ENCODE assay signal across 1 cellular context in the genomic region with DNA sequence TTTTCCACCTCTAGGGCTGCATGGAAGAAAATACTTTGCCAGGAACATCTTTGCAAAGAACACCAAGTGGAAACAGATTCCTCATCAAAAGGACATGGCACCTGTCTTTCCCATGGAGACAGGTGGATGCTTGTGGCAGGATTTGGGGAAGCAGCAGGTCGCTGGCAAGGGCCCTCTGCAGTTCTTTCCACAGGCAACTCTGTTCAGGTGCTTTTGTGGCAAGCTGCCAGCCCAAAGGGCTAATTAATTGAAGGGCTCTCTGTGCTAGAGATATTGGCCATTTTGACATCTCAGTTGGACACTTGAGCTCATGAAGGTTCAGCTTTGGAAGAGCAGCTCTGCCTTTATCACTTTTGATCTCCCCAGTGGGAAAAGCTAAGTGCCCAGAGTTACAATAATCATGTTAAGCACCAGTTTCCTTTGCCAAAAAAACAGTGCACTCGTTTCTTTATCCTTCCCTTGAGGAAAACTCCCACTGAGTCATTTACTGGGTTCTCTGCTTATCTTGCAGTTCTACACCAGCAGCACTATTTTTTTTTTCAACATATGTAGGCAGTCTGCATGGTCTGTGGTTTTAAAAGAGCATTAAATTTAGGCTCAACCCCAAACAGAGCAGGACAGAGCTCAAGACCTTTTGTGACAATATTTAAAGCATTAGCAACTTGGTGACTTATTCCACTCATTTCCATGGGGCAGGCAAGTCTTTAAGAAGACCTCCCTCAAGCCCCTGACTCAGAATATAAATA.
TF ChIP-seq lines count a peak whose summit lies in the region.

No MANE protein-coding gene starts in this region.

TF ChIP-seq in HEK293, 187 proteins besides CTCF, POLR2A, EP300 and RAD21 (continued from another document and continues in another):
- TF ChIP-seq ZNF398 (tag by site-specific recombination; IDR thresholded peaks at IDR 0.05) (peak; percentile 39; the same call in 1 of the 2 replicates), RBAK (tag by site-specific recombination; IDR thresholded peaks at IDR 0.05) (no peak), ZNF555 (tag by site-specific recombination; conservative IDR thresholded peaks at IDR 0.05) (no peak), ZNF768 (tag by site-specific recombination; IDR thresholded peaks at IDR 0.05) (no peak), KLF9 (tag by site-specific recombination; IDR thresholded peaks at IDR 0.05; ENCODE audit: low read depth) (no peak), ZNF132 (tag by site-specific recombination; IDR thresholded peaks at IDR 0.05; ENCODE audit: borderline replicate concordance) (no peak), ZNF16 (tag by site-specific recombination; IDR thresholded peaks at IDR 0.05; ENCODE audit: low read depth) (no peak), ZNF670 (tag by site-specific recombination; IDR thresholded peaks at IDR 0.05; ENCODE audit: low read depth) (no peak), MZF1 (tag by site-specific recombination; IDR thresholded peaks at IDR 0.05; ENCODE audit: borderline replicate concordance) (peak; percentile 69; the same call in 1 of the 2 replicates), ZNF211 (tag by site-specific recombination; IDR thresholded peaks at IDR 0.05; ENCODE audit: low read depth) (no peak), ZNF202 (tag by site-specific recombination; IDR thresholded peaks at IDR 0.05; ENCODE audit: borderline replicate concordance) (no peak), ZNF174 (tag by site-specific recombination; IDR thresholded peaks at IDR 0.05) (no peak), HOXC10 (CRISPR knock-in tag; IDR thresholded peaks at IDR 0.05) (no peak), ZNF639 (tag by site-specific recombination; IDR thresholded peaks at IDR 0.05) (0 out of 2 replicates have a peak, but pooled peaks have one; percentile 51), ZNF521 (tag by site-specific recombination; IDR thresholded peaks at IDR 0.05) (no peak), ZNF341 (tag by site-specific recombination; IDR thresholded peaks at IDR 0.05; ENCODE audit: low read depth) (peak; percentile 77), ZNF26 (tag by site-specific recombination; IDR thresholded peaks at IDR 0.05) (no peak), ZNF843 (tag by site-specific recombination; IDR thresholded peaks at IDR 0.05) (peak; percentile 98), ZNF777 (tag by site-specific recombination; IDR thresholded peaks at IDR 0.05; ENCODE audit: borderline replicate concordance) (no peak), ZNF830 (tag by site-specific recombination; IDR thresholded peaks at IDR 0.05; ENCODE audit: low read depth) (no peak), ZNF747 (tag by site-specific recombination; IDR thresholded peaks at IDR 0.05) (no peak), OSR2 (tag by site-specific recombination; IDR thresholded peaks at IDR 0.05) (peak; percentile 97), ZNF37A (tag by site-specific recombination; IDR thresholded peaks at IDR 0.05) (no peak), KLF7 (tag by site-specific recombination; IDR thresholded peaks at IDR 0.05; ENCODE audit: borderline replicate concordance) (peak; percentile 81; the same call in 1 of the 2 replicates), EGR2 (tag by site-specific recombination; IDR thresholded peaks at IDR 0.05; ENCODE audit: low read depth) (peak; percentile 62; the same call in 1 of the 2 replicates), ZNF148 (tag by site-specific recombination; IDR thresholded peaks at IDR 0.05; ENCODE audit: borderline replicate concordance) (no peak), ZNF366 (tag by site-specific recombination; conservative IDR thresholded peaks at IDR 0.05) (peak; percentile 34; the same call in 1 of the 2 replicates), ZSCAN30 (tag by site-specific recombination; IDR thresholded peaks at IDR 0.05) (peak; percentile 92), BCL11B (tag by site-specific recombination; IDR thresholded peaks at IDR 0.05; ENCODE audit: low read depth) (peak; percentile 62; the same call in 1 of the 2 replicates), MEIS1 (CRISPR knock-in tag; IDR thresholded peaks at IDR 0.05; ENCODE audit: borderline replicate concordance) (no peak), ZNF610 (tag by site-specific recombination; IDR thresholded peaks at IDR 0.05; ENCODE audit: borderline replicate concordance) (peak; percentile 67; the same call in 1 of the 2 replicates), ZBTB8A (tag by site-specific recombination; IDR thresholded peaks at IDR 0.05) (peak; percentile 66), ZIC2 (tag by site-specific recombination; IDR thresholded peaks at IDR 0.05) (peak; percentile 88), HOXD13 (CRISPR knock-in tag; IDR thresholded peaks at IDR 0.05; ENCODE audit: borderline replicate concordance) (no peak), SCRT2 (tag by site-specific recombination; IDR thresholded peaks at IDR 0.05) (peak; percentile 58; the same call in 1 of the 2 replicates), WT1 (tag by site-specific recombination; IDR thresholded peaks at IDR 0.05) (peak; percentile 98), ZNF114 (tag by site-specific recombination; IDR thresholded peaks at IDR 0.05) (no peak), ZNF23 (tag by site-specific recombination; IDR thresholded peaks at IDR 0.05; ENCODE audit: borderline replicate concordance) (no peak), ZNF350 (tag by site-specific recombination; IDR thresholded peaks at IDR 0.05) (no peak), ZNF707 (tag by site-specific recombination; IDR thresholded peaks at IDR 0.05) (no peak), ZNF621 (tag by site-specific recombination; IDR thresholded peaks at IDR 0.05) (no peak), ZNF426 (tag by site-specific recombination; IDR thresholded peaks at IDR 0.05) (no peak)
- TF ChIP-seq, protein P1, sequence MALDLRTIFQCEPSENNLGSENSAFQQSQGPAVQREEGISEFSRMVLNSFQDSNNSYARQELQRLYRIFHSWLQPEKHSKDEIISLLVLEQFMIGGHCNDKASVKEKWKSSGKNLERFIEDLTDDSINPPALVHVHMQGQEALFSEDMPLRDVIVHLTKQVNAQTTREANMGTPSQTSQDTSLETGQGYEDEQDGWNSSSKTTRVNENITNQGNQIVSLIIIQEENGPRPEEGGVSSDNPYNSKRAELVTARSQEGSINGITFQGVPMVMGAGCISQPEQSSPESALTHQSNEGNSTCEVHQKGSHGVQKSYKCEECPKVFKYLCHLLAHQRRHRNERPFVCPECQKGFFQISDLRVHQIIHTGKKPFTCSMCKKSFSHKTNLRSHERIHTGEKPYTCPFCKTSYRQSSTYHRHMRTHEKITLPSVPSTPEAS (tag by site-specific recombination; IDR thresholded peaks at IDR 0.05), result peak; percentile 55; the same call in 1 of the 2 replicates
- TF ChIP-seq, protein P2, sequence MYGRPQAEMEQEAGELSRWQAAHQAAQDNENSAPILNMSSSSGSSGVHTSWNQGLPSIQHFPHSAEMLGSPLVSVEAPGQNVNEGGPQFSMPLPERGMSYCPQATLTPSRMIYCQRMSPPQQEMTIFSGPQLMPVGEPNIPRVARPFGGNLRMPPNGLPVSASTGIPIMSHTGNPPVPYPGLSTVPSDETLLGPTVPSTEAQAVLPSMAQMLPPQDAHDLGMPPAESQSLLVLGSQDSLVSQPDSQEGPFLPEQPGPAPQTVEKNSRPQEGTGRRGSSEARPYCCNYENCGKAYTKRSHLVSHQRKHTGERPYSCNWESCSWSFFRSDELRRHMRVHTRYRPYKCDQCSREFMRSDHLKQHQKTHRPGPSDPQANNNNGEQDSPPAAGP (tag by site-specific recombination; IDR thresholded peaks at IDR 0.05), result no peak
- TF ChIP-seq, protein P3, sequence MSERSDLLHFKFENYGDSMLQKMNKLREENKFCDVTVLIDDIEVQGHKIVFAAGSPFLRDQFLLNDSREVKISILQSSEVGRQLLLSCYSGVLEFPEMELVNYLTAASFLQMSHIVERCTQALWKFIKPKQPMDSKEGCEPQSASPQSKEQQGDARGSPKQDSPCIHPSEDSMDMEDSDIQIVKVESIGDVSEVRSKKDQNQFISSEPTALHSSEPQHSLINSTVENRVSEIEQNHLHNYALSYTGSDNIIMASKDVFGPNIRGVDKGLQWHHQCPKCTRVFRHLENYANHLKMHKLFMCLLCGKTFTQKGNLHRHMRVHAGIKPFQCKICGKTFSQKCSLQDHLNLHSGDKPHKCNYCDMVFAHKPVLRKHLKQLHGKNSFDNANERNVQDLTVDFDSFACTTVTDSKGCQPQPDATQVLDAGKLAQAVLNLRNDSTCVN (tag by site-specific recombination; optimal IDR thresholded peaks at IDR 0.05), result no peak
- TF ChIP-seq, protein P4, sequence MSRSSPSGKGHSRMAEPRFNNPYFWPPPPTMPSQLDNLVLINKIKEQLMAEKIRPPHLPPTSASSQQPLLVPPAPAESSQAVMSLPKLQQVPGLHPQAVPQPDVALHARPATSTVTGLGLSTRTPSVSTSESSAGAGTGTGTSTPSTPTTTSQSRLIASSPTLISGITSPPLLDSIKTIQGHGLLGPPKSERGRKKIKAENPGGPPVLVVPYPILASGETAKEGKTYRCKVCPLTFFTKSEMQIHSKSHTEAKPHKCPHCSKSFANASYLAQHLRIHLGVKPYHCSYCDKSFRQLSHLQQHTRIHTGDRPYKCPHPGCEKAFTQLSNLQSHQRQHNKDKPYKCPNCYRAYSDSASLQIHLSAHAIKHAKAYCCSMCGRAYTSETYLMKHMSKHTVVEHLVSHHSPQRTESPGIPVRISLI (tag by site-specific recombination; IDR thresholded peaks at IDR 0.05), result peak; percentile 83
- TF ChIP-seq, protein P5, sequence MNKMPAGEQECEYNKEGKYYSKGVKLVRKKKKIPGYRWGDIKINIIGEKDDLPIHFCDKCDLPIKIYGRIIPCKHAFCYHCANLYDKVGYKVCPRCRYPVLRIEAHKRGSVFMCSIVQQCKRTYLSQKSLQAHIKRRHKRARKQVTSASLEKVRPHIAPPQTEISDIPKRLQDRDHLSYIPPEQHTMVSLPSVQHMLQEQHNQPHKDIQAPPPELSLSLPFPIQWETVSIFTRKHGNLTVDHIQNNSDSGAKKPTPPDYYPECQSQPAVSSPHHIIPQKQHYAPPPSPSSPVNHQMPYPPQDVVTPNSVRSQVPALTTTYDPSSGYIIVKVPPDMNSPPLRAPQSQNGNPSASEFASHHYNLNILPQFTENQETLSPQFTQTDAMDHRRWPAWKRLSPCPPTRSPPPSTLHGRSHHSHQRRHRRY (tag by site-specific recombination; IDR thresholded peaks at IDR 0.05), result no peak
- TF ChIP-seq, protein P6, sequence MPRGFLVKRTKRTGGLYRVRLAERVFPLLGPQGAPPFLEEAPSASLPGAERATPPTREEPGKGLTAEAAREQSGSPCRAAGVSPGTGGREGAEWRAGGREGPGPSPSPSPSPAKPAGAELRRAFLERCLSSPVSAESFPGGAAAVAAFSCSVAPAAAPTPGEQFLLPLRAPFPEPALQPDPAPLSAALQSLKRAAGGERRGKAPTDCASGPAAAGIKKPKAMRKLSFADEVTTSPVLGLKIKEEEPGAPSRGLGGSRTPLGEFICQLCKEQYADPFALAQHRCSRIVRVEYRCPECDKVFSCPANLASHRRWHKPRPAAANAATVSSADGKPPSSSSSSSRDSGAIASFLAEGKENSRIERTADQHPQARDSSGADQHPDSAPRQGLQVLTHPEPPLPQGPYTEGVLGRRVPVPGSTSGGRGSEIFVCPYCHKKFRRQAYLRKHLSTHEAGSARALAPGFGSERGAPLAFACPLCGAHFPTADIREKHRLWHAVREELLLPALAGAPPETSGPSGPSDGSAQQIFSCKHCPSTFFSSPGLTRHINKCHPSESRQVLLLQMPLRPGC (tag by site-specific recombination; IDR thresholded peaks at IDR 0.05), result peak; percentile 85
